In genomic region chr19:30228113-30228725, GRCh38 we compare ENCODE assay signal across 10 cellular contexts.
DNase-seq lines count a peak whose midpoint lies in the region; ATAC-seq, FAIRE-seq and TF ChIP-seq lines count a peak whose summit lies in the region.
"Had no signal": no experiment of that assay in that cellular context is flagged by ENCODE, and none has a peak within 500 bp of the region (broad histone marks: within the 10 kb centered on the region; RNA-seq: fewer than 3 reads in every experiment).

No MANE protein-coding gene starts in this region.

- TF ChIP-seq CTCF in AG10803 (conservative IDR thresholded peaks at IDR 0.05; ENCODE audit: low read length): no peak
- TF ChIP-seq CTCF in Loucy (conservative IDR thresholded peaks at IDR 0.05; ENCODE audit: low read length): no peak
- no peak for TF ChIP-seq CTCF in nephron progenitor cell (IDR thresholded peaks at IDR 0.05)
- TF ChIP-seq CTCF in kidney (IDR thresholded peaks at IDR 0.05; ENCODE audit: borderline replicate concordance, extremely low read depth, insufficient read depth): no peak

- H3K4me1 Mint-ChIP-seq in nephron progenitor cell: peaks cover 53% of the 10 kb centered on the region

- H3K36me3 ChIP-seq in Loucy (ENCODE audit: insufficient read depth, low read length): no peaks in the 10 kb centered on the region
- no peaks in the 10 kb centered on the region for H3K36me3 ChIP-seq in ectodermal cell (ENCODE audit: control insufficient read depth, insufficient read depth, low read length)
- no peaks in the 10 kb centered on the region for H3K36me3 ChIP-seq in kidney (ENCODE audit: control insufficient read depth in 1 of 2, insufficient read depth in 2 of 2, low read length in 2 of 2)
- H3K36me3 ChIP-seq: neutrophil had no signal

- H3K36me3 Mint-ChIP-seq in nephron progenitor cell (ENCODE audit: low read depth): no peaks in the 10 kb centered on the region

- H3K27ac ChIP-seq in ectodermal cell (ENCODE audit: insufficient read depth, low read depth, low read length, poor library complexity, severe bottlenecking) (no peak overlapping the region), kidney (ENCODE audit: low read depth in 2 of 2, low read length in 2 of 2) (no peak overlapping the region)
- H3K27ac ChIP-seq: neutrophil had no signal

- H3K9me3 ChIP-seq in Loucy (ENCODE audit: insufficient read depth, low read depth, low read length): no peaks in the 10 kb centered on the region
- no peaks in the 10 kb centered on the region for H3K9me3 ChIP-seq in ectodermal cell (ENCODE audit: control insufficient read depth, low read length)
- H3K9me3 ChIP-seq in kidney (ENCODE audit: control insufficient read depth in 1 of 2, low read length in 2 of 2): no peaks in the 10 kb centered on the region
- H3K9me3 ChIP-seq: neutrophil had no signal

- H3K9ac ChIP-seq in Loucy (ENCODE audit: low read depth, low read length, poor library complexity, severe bottlenecking) (no peak overlapping the region), kidney (ENCODE audit: low read length in 2 of 2) (no peak overlapping the region)

- peak overlapping the region; percentile 99 for H3K4me2 ChIP-seq in Loucy (ENCODE audit: low read depth, low read length, poor library complexity, severe bottlenecking)

- WGBS in ectodermal cell, 2 experiments: 1% methylated on average over 41 to 43 of the region's 43 CpGs

- no peaks in the 10 kb centered on the region for H3K27me3 ChIP-seq in Loucy (ENCODE audit: insufficient read depth, low read length, poor library complexity, severe bottlenecking)
- H3K27me3 ChIP-seq in ectodermal cell (ENCODE audit: control insufficient read depth, insufficient read depth, low read length, poor library complexity, severe bottlenecking): peaks cover 87% of the 10 kb centered on the region

- H4K20me1 ChIP-seq in Loucy (ENCODE audit: insufficient read depth, low read length, poor library complexity, severe bottlenecking): no peaks in the 10 kb centered on the region

- H3K4me1 ChIP-seq in Loucy (ENCODE audit: insufficient read depth, low read length, poor library complexity, severe bottlenecking) (peaks cover 27% of the 10 kb centered on the region), ectodermal cell (ENCODE audit: control insufficient read depth, insufficient read depth, low read length) (peaks cover 14% of the 10 kb centered on the region), kidney (ENCODE audit: control insufficient read depth in 1 of 2, insufficient read depth in 1 of 2, low read depth in 1 of 2, low read length in 2 of 2) (peaks cover 0 to 2% of the 10 kb centered on the region in 2 donors)

- H3K27me3 Mint-ChIP-seq in nephron progenitor cell (ENCODE audit: low read depth, poor library complexity): peaks cover 95% of the 10 kb centered on the region

- H3F3A ChIP-seq in Loucy (ENCODE audit: low read depth): no peaks in the 10 kb centered on the region

- FAIRE-seq in kidney (lab: Jason Lieb, UNC): no peak
- FAIRE-seq: GM18507 had no signal

- H3K4me3 Mint-ChIP-seq in nephron progenitor cell: peak overlapping the region; percentile 86

- H3K79me2 ChIP-seq in Loucy (ENCODE audit: insufficient read depth, low read length): no peaks in the 10 kb centered on the region

- H3K9me2 ChIP-seq in Loucy (replicated peaks; ENCODE audit: low read depth, low read length): no peaks in the 10 kb centered on the region

- ATAC-seq in GM19397 (IDR thresholded peaks at IDR 0.05; ENCODE audit: unreplicated experiment): no peak
- ATAC-seq in GM18517 (IDR thresholded peaks at IDR 0.05; ENCODE audit: unreplicated experiment): no peak

- no peak overlapping the region for H3K27ac Mint-ChIP-seq in nephron progenitor cell

- H2AFZ ChIP-seq in Loucy (ENCODE audit: low read length): peak overlapping the region; percentile 100

- H3K9me3 Mint-ChIP-seq in nephron progenitor cell: no peaks in the 10 kb centered on the region

- DNase-seq in AG10803 (ENCODE audit: low read depth): no peak
- DNase-seq in nephron progenitor cell: peak; percentile 72
- DNase-seq in cerebellum (ENCODE audit: low spot score): no peak
- DNase-seq in kidney: no peak

- H3K4me3 ChIP-seq in AG10803 (ENCODE audit: low read length): peak overlapping the region; percentile 77
- H3K4me3 ChIP-seq in Loucy (ENCODE audit: low read length, poor library complexity, severe bottlenecking): peak overlapping the region; percentile 89
- H3K4me3 ChIP-seq in ectodermal cell (ENCODE audit: insufficient read depth, low read depth, low read length): peak overlapping the region; percentile 41
- no peak overlapping the region for H3K4me3 ChIP-seq in kidney (ENCODE audit: low read length in 2 of 2)

- intact Hi-C loops in kidney (cut with DNase I): no loop called here

Comparison
In these comparisons a context has a peak if more than half of its experiments do, and no peak if none do; other contexts are left out.
1. H3K4me3 ChIP-seq: peak in AG10803 (single experiment), Loucy (single experiment) and ectodermal cell (single experiment); none in kidney (0 of 2).